Comparison of ENCODE assay signal across 10 cellular contexts in the genomic region with DNA sequence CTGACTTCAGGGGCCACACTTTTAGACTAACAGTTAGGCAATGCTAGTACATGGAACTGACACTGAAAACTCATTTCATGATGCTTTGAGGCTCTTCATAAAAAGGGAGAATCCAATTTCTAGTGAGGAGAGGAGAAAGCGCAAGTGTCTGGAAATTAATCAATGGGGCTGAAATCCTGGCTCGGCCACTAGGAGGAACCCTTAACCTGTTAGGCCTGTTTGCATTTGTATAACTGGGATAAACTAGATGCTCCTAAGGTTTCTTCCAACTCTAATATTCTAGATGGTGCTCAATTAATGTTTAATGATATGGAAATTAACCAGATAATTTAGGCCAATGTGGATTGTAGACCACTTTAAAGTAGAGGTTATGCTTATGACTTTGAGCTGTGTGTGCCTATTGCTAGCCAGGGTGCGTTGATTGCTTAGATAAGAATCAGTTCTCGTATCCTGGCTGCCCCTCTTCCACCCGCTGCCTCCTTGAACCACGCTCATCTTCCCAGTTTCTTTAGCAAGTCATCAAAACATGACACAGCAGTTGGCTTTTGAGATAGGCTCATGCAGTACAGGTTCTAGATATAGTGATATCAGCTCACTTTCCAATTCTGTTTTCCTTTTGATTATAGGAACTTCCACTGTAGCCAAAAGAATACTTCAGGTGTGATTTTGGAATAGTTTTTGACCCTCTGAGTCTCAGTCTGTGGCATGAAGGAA. TPM values are rescaled to one million over a fixed set of nuclear protein-coding genes. Genes with fewer than 3 reads are reported as not detected.
A peak's percentile ranks its signal among the peaks of the same experiment; 100 is the strongest.
DNase-seq lines count a peak whose midpoint lies in the region; ATAC-seq and TF ChIP-seq lines count a peak whose summit lies in the region.
"Had no signal": no experiment of that assay in that cellular context is flagged by ENCODE, and none has a peak within 500 bp of the region (broad histone marks: within the 10 kb centered on the region; RNA-seq: fewer than 3 reads in every experiment).

No MANE protein-coding gene starts in this region.

- in situ Hi-C loops in astrocyte of the spinal cord (cut with HindIII; ENCODE audit: low sequenced_read_pairs): no loop called here

- peak; percentile 57 for TF ChIP-seq CTCF in astrocyte of the spinal cord (IDR thresholded peaks at IDR 0.05; ENCODE audit: low read depth, low read length)
- peak; percentile 71 for TF ChIP-seq CTCF in nephron progenitor cell (IDR thresholded peaks at IDR 0.05)

- DNase-seq in DMS53 (lab: John Stamatoyannopoulos, UW) (peak; percentile 17), DMS53 treated with DMSO at 0.1 percent for 48 hours (lab: John Stamatoyannopoulos, UW; ENCODE audit: unreplicated experiment) (no peak), HT-29 (ENCODE audit: low spot score) (peak; percentile 17), astrocyte of the spinal cord (ENCODE audit: low read depth, low spot score) (no peak), nephron progenitor cell (peak; percentile 26), NCI-H345 (lab: John Stamatoyannopoulos, UW) (no peak)
- DNase-seq: ovary had no signal

- no peak overlapping the region for H3K4me3 Mint-ChIP-seq in nephron progenitor cell

- peaks cover 22% of the 10 kb centered on the region for H3K27me3 Mint-ChIP-seq in nephron progenitor cell (ENCODE audit: low read depth, poor library complexity)

- ATAC-seq in HG03432 (IDR thresholded peaks at IDR 0.05; ENCODE audit: unreplicated experiment) (no peak), HG02852 (IDR thresholded peaks at IDR 0.05; ENCODE audit: unreplicated experiment) (no peak)

- peaks cover under 1% of the 10 kb centered on the region for H3K4me1 Mint-ChIP-seq in nephron progenitor cell

- no peak overlapping the region for H3K4me3 ChIP-seq in astrocyte of the spinal cord (ENCODE audit: low read depth, low read length)
- H3K4me3 ChIP-seq: BLaER1, ovary had no signal

- H3K36me3 Mint-ChIP-seq in nephron progenitor cell (ENCODE audit: low read depth): no peaks in the 10 kb centered on the region

- no peaks in the 10 kb centered on the region for H3K9me3 Mint-ChIP-seq in nephron progenitor cell

- no peak overlapping the region for H3K27ac Mint-ChIP-seq in nephron progenitor cell

RNA-seq across cellular contexts. Expression of gene CRBN, which starts 16.8 kb away (rescaled TPM):
- total RNA-seq in HT-29 (2014; rRNA removed; shearing (Covaris generic)): 6.4 and 8.4 TPM in 2 replicates

Comparison
In these comparisons a context has a peak if more than half of its experiments do, and no peak if none do; other contexts are left out.
1. DNase-seq: peak in DMS53 (single experiment), HT-29 (single experiment) and nephron progenitor cell (single experiment); none in DMS53 treated with DMSO at 0.1 percent for 48 hours (single experiment), astrocyte of the spinal cord (single experiment) and NCI-H345 (single experiment).